13 cellular contexts compared by ENCODE assay signal in the genomic region with DNA sequence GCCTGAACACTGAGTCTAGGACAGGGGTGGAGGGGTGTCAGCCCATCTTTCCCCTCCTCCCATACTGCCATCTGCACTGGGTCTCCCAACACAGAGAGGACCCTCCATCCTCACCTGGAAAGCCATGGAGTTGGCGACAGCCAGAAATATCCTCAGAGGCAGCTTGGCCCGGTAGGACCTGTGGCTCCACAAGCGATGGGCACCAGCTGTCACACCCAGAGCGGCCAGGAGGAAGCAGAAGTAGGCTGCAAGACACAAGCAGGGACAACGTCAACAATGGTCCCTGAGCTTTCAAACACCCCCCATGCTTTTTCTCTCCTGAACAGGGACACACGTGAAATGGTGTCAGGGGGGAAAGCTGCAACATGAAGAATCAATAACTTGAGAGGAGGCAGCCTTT.
A peak's percentile ranks its signal among the peaks of the same experiment; 100 is the strongest.
DNase-seq lines count a peak whose midpoint lies in the region; ATAC-seq, FAIRE-seq and TF ChIP-seq lines count a peak whose summit lies in the region.
"Had no signal": no experiment of that assay in that cellular context is flagged by ENCODE, and none has a peak within 500 bp of the region (broad histone marks: within the 10 kb centered on the region; RNA-seq: fewer than 3 reads in every experiment).

No MANE protein-coding gene starts in this region.

- no peaks in the 10 kb centered on the region for H4K20me1 ChIP-seq in HepG2 (ENCODE audit: insufficient read depth, low read length)
- H4K20me1 ChIP-seq in neural cell (ENCODE audit: insufficient read depth) = no peaks in the 10 kb centered on the region
- H4K20me1 ChIP-seq: BLaER1 treated with 17β-estradiol and CSF1 and Interleukin-3, amounts not matched to agents 10 nM and 100 nM had no signal

- intact Hi-C loops in HepG2 (cut with micrococcal nuclease; ENCODE audit: unreplicated experiment) (no loop called here), right lobe of liver (cut with DNase I) (no loop called here)

- FAIRE-seq in HepG2 (lab: Jason Lieb, UNC) = no peak
- FAIRE-seq: H54 had no signal

- TF ChIP-seq POLR2A in HepG2 (IDR thresholded peaks at IDR 0.05; ENCODE audit: insufficient read depth in 1 of 2, low read depth in 2 of 2, low read length in 2 of 2) (no peak), right lobe of liver (IDR thresholded peaks at IDR 0.05) (no peak)

- H3K4me1 ChIP-seq in HepG2 (ENCODE audit: insufficient read depth, low read length) (peaks cover 12% of the 10 kb centered on the region), right lobe of liver (no peaks in the 10 kb centered on the region)

- no peak overlapping the region for H3K4me3 ChIP-seq in HepG2 (replicated peaks in 1 of 3; ENCODE audit: insufficient read depth in 1 of 3, low read depth in 2 of 3, low read length in 3 of 3)
- no peak overlapping the region for H3K4me3 ChIP-seq in right lobe of liver
- peak overlapping the region; percentile 5 for H3K4me3 ChIP-seq in neural cell (ENCODE audit: low read length)
- H3K4me3 ChIP-seq: BLaER1 treated with 17β-estradiol and CSF1 and Interleukin-3, amounts not matched to agents 10 nM and 100 nM had no signal

- BruUV-seq in HepG2 (replicated peaks; lab: Mats Ljungman, UMichigan) = no TSS peak

- TF ChIP-seq CTCF in HepG2 (CRISPR knock-in tag; IDR thresholded peaks at IDR 0.05) (no peak), right lobe of liver (IDR thresholded peaks at IDR 0.05) (no peak), neural cell (IDR thresholded peaks at IDR 0.05; ENCODE audit: poor library complexity, severe bottlenecking) (no peak)

- WGBS in HepG2 (ENCODE audit: low lambda C conversion rate) = 54% methylated on average over 6 of the region's 6 CpGs
- whole genome bisulfite sequencing in right lobe of liver (ENCODE audit: insufficient coverage, low coverage, low lambda C conversion rate, missing lambda C conversion rate) = 27% methylated on average over 2 of the region's 6 CpGs

- H3K27ac ChIP-seq in HepG2 (ENCODE audit: extremely low read length, insufficient read depth, low read length) (no peak overlapping the region), right lobe of liver (no peak overlapping the region), neural cell (ENCODE audit: low read length) (no peak overlapping the region)
- H3K27ac ChIP-seq: 22Rv1; BLaER1 treated with 17β-estradiol and CSF1 and Interleukin-3, amounts not matched to agents 10 nM and 100 nM had no signal

- H3K9me3 ChIP-seq in HepG2 (ENCODE audit: low read length) = no peaks in the 10 kb centered on the region
- H3K9me3 ChIP-seq in right lobe of liver = no peaks in the 10 kb centered on the region
- H3K9me3 ChIP-seq in neural cell (ENCODE audit: low read length) = no peaks in the 10 kb centered on the region

- no peak overlapping the region for H3K4me2 ChIP-seq in HepG2 (ENCODE audit: low read depth, low read length)
- no peak overlapping the region for H3K4me2 ChIP-seq in neural cell (ENCODE audit: low read length)

- POLR2A ChIA-PET in HepG2 (lab: Yijun Ruan, JAX) = no interaction called here

- TF ChIP-seq EP300 in HepG2 (IDR thresholded peaks at IDR 0.05; ENCODE audit: low read depth in 2 of 2, low read length in 2 of 2) (no peak), HepG2 (CRISPR knock-in tag; IDR thresholded peaks at IDR 0.05; ENCODE audit: borderline replicate concordance) (no peak), neural cell (conservative IDR thresholded peaks at IDR 0.05; ENCODE audit: poor library complexity, severe bottlenecking) (no peak)

- in situ Hi-C loops in HepG2 (cut with HindIII; ENCODE audit: extremely low pct_ligation_motif_present, low pct_unique_long_range_greater_than_20kb) = no loop called here

- H2AFZ ChIP-seq in HepG2 (ENCODE audit: low read length) (no peak overlapping the region), neural cell (ENCODE audit: low read depth, low read length) (no peak overlapping the region)

- H3K36me3 ChIP-seq in HepG2 (replicated peaks in 1 of 2; ENCODE audit: control insufficient read depth in 1 of 2, insufficient read depth in 2 of 2, low read length in 2 of 2) = no peaks in the 10 kb centered on the region
- no peaks in the 10 kb centered on the region for H3K36me3 ChIP-seq in right lobe of liver
- no peaks in the 10 kb centered on the region for H3K36me3 ChIP-seq in neural cell (ENCODE audit: insufficient read depth, low read length)

- no peaks in the 10 kb centered on the region for H3K79me2 ChIP-seq in HepG2 (ENCODE audit: insufficient read depth, low read length)
- H3K79me2 ChIP-seq in neural cell (replicated peaks; ENCODE audit: insufficient read depth, low read length) = no peaks in the 10 kb centered on the region

- H3K27me3 ChIP-seq in HepG2 (ENCODE audit: control insufficient read depth in 1 of 2, insufficient read depth in 2 of 2, low read length in 2 of 2) (peaks cover 0 to 3% of the 10 kb centered on the region in 2 experiments; a peak in 1 of 5 replicates), right lobe of liver (no peaks in the 10 kb centered on the region), neural cell (ENCODE audit: insufficient read depth, low read depth, low read length) (no peaks in the 10 kb centered on the region)
- H3K27me3 ChIP-seq: BLaER1 treated with 17β-estradiol and CSF1 and Interleukin-3, amounts not matched to agents 10 nM and 100 nM had no signal

- no peaks in the 10 kb centered on the region for H3F3A ChIP-seq in neural cell (ENCODE audit: insufficient read depth, low read length, poor library complexity, severe bottlenecking)

- DNase-seq in HepG2 (ENCODE audit: low spot score) (no peak), right lobe of liver (no peak), cerebellum (ENCODE audit: low spot score) (peak; percentile 37), NCI-H82 treated with DMSO at 0.1 percent for 48 hours (lab: John Stamatoyannopoulos, UW; ENCODE audit: unreplicated experiment) (no peak), HT-29 (ENCODE audit: low spot score) (no peak), NCI-H1436 treated with DMSO at 0.1 percent for 48 hours (lab: John Stamatoyannopoulos, UW) (no peak)
- DNase-seq: AML-193; CD4-positive, CD25-positive, alpha-beta regulatory T cell; DMS53 had no signal

- no peaks in the 10 kb centered on the region for H3K9me2 ChIP-seq in neural cell (ENCODE audit: insufficient read depth, low read length)

- H3K9ac ChIP-seq in HepG2 (ENCODE audit: insufficient read depth, low read depth, low read length) = no peak overlapping the region
- H3K9ac ChIP-seq in neural cell (ENCODE audit: low read length) = no peak overlapping the region
- H3K9ac ChIP-seq: BLaER1 treated with 17β-estradiol and CSF1 and Interleukin-3, amounts not matched to agents 10 nM and 100 nM had no signal

- CTCF ChIA-PET in HepG2 (lab: Yijun Ruan, JAX; ENCODE audit: low intra/inter-chr PET ratio, low total read pairs) = no interaction called here

- ATAC-seq in HepG2 (no peak), right lobe of liver (no peak)

- TF ChIP-seq RAD21 in HepG2 (CRISPR knock-in tag; IDR thresholded peaks at IDR 0.05) (no peak), neural cell (conservative IDR thresholded peaks at IDR 0.05) (no peak)

TF ChIP-seq in HepG2, 621 proteins besides CTCF, POLR2A, EP300 and RAD21:
- TF ChIP-seq FOXM1 (CRISPR knock-in tag; IDR thresholded peaks at IDR 0.05) = no peak
- peak; percentile 79; the same call in 1 of the 2 replicates for TF ChIP-seq KAT2B (IDR thresholded peaks at IDR 0.05; ENCODE audit: borderline replicate concordance, low read depth, low read length)

TF ChIP-seq in neural cell, 6 proteins besides CTCF, POLR2A, EP300 and RAD21:
- no peak for TF ChIP-seq TAF1 (IDR thresholded peaks at IDR 0.05; ENCODE audit: low read depth)
